34 cellular contexts compared by ENCODE assay signal in genomic region chr15:88703533-88703932, GRCh38.
"Had no signal": no experiment of that assay in that cellular context is flagged by ENCODE, and none has a peak within 500 bp of the region (broad histone marks: within the 10 kb centered on the region; RNA-seq: fewer than 3 reads in every experiment).

No MANE protein-coding gene starts in this region.

- H3K27me3 ChIP-seq: ascending aorta had no signal

- ATAC-seq: activated CD8-positive, alpha-beta T cell treated with anti-CD3 and anti-CD28 coated beads for 36 hours; activated T-cell treated with anti-CD3 and anti-CD28 coated beads, Interleukin-2, amount 50 U/mL, for 72 hours; PC-3; Right ventricle myocardium inferior; SK-N-SH treated with all-trans-retinoic acid at 6 μM for 48 hours; T-cell had no signal

- H3K36me3 ChIP-seq: ascending aorta, cardiac muscle cell, Peyer's patch had no signal

- H3K4me2 ChIP-seq: KMS-11 had no signal

- H3K27ac Mint-ChIP-seq: activated CD4-positive, alpha-beta T cell treated with anti-CD3 and anti-CD28 coated beads, Interleukin-2, amount 10 ng/mL, durations not matched to agents 24 days and 14 days; activated CD8-positive, alpha-beta T cell treated with anti-CD3 and anti-CD28 coated beads for 36 hours; activated naive CD4-positive, alpha-beta T cell treated with anti-CD3 and anti-CD28 coated beads, Interleukin-2, amount 50 U/mL, for 24 hours; activated naive CD8-positive, alpha-beta T cell treated with anti-CD3 and anti-CD28 coated beads, Interleukin-2, amount 10 ng/mL, durations not matched to agents 7 days and 5 days; activated T-cell treated with anti-CD3 and anti-CD28 coated beads, Interleukin-2, amount 50 U/mL, for 72 hours; activated T-helper 2 cell treated with anti-CD3 and anti-CD28 coated beads, Interferon-gamma antibody, Interleukin-2, Interleukin-4, amounts not matched to agents 10 μg/mL and 5 μg/mL and 100 μg/mL, durations not matched to agents 14 hours and 24 hours and 36 hours; T-cell had no signal

- H3K9ac ChIP-seq: KMS-11 had no signal

- H3K4me3 Mint-ChIP-seq: activated CD4-positive, alpha-beta T cell treated with anti-CD3 and anti-CD28 coated beads, Interleukin-2, amount 10 ng/mL, durations not matched to agents 24 days and 14 days; activated CD8-positive, alpha-beta T cell treated with anti-CD3 and anti-CD28 coated beads for 36 hours; activated naive CD4-positive, alpha-beta T cell treated with anti-CD3 and anti-CD28 coated beads, Interleukin-2, amount 50 U/mL, for 24 hours; activated naive CD8-positive, alpha-beta T cell treated with anti-CD3 and anti-CD28 coated beads, Interleukin-2, amount 10 ng/mL, durations not matched to agents 7 days and 5 days; activated T-cell treated with anti-CD3 and anti-CD28 coated beads, Interleukin-2, amount 50 U/mL, for 72 hours had no signal

- H3K36me3 Mint-ChIP-seq: activated naive CD4-positive, alpha-beta T cell treated with anti-CD3 and anti-CD28 coated beads, Interleukin-2, amount 50 U/mL, for 24 hours; activated naive CD8-positive, alpha-beta T cell treated with anti-CD3 and anti-CD28 coated beads, Interleukin-2, amount 10 ng/mL, durations not matched to agents 7 days and 5 days; T-cell had no signal

- H3K9me3 ChIP-seq: ascending aorta, Peyer's patch had no signal

- H3K9me3 Mint-ChIP-seq: activated CD4-positive, alpha-beta T cell treated with anti-CD3 and anti-CD28 coated beads, Interleukin-2, amount 10 ng/mL, durations not matched to agents 24 days and 14 days; activated CD8-positive, alpha-beta T cell treated with anti-CD3 and anti-CD28 coated beads for 36 hours; activated naive CD4-positive, alpha-beta T cell treated with anti-CD3 and anti-CD28 coated beads, Interleukin-2, amount 50 U/mL, for 24 hours; activated naive CD8-positive, alpha-beta T cell treated with anti-CD3 and anti-CD28 coated beads, Interleukin-2, amount 10 ng/mL, durations not matched to agents 7 days and 5 days; activated T-cell treated with anti-CD3 and anti-CD28 coated beads, Interleukin-2, amount 50 U/mL, for 72 hours; activated T-helper 2 cell treated with anti-CD3 and anti-CD28 coated beads, Interferon-gamma antibody, Interleukin-2, Interleukin-4, amounts not matched to agents 10 μg/mL and 5 μg/mL and 100 μg/mL, durations not matched to agents 14 hours and 24 hours and 36 hours; T-cell had no signal

- H3K4me3 ChIP-seq: ascending aorta, cardiac muscle cell, Peyer's patch had no signal

- H3K27ac ChIP-seq: cardiac muscle cell, KMS-11, Peyer's patch had no signal

- DNase-seq: activated CD4-positive, alpha-beta T cell treated with anti-CD3 and anti-CD28 coated beads, Interleukin-2, amount 10 ng/mL, durations not matched to agents 24 days and 14 days; activated CD4-positive, alpha-beta T cell treated with anti-CD3 and anti-CD28 coated beads, Interleukin-2, amount 50 U/mL, for 4 hours; activated CD8-positive, alpha-beta T cell treated with anti-CD3 and anti-CD28 coated beads for 36 hours; activated gamma-delta T cell; activated naive CD4-positive, alpha-beta T cell treated with Interleukin-2 at 50 U/mL for 16 hours; activated naive CD8-positive, alpha-beta T cell treated with anti-CD3 and anti-CD28 coated beads, Interleukin-2, amount 10 ng/mL, durations not matched to agents 7 days and 5 days; activated T-cell treated with anti-CD3 and anti-CD28 coated beads, Interleukin-2, amount 50 U/mL, for 1 hour; activated T-cell treated with anti-CD3 and anti-CD28 coated beads, Interleukin-2, amount 50 U/mL, for 72 hours; amygdala; MM.1S; MV-4-11; NCI-H1092 treated with DMSO at 0.1 percent for 48 hours; NCI-H1417; NCI-H146; NCI-H1930; NCI-H2081 treated with DMSO at 0.1 percent for 48 hours; NCI-H226; NCI-H446 treated with DMSO at 0.1 percent for 48 hours; NCI-H526 treated with DMSO at 0.1 percent for 48 hours; NK-92 treated with Interleukin-12 subunit alpha and Interleukin-12 subunit beta, amount 100 ng/mL, for 24 hours; PC-3; RPMI8226; SIG-M5; T-cell; T-helper 2 cell; T-helper 9 cell had no signal
